Comparison of ENCODE assay signal across 21 cellular contexts in the genomic region with DNA sequence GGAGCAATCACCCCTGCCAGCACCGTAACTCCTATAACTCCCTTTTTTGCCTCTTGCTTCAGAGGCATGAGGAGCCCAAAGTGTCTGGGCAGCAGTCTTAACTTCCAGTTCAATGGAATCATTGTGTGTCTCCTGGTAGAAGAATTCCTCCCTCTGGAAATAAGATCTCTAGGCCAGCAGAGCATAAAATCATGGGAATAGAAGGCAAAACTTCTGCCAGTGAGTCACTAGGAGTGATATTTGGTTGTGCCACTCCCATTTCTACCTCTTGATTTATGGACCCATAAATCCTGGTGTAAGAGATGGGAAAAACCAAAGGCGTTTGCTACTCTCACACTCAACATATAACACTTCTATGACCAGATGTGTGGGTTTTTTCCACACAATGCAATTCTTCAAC.
DNase-seq lines count a peak whose midpoint lies in the region; ATAC-seq, FAIRE-seq and TF ChIP-seq lines count a peak whose summit lies in the region.
"Had no signal": no experiment of that assay in that cellular context is flagged by ENCODE, and none has a peak within 500 bp of the region (broad histone marks: within the 10 kb centered on the region; RNA-seq: fewer than 3 reads in every experiment).

No MANE protein-coding gene starts in this region.

- TF ChIP-seq EP300 in esophagus muscularis mucosa (IDR thresholded peaks at IDR 0.05), result no peak

- no peak for FAIRE-seq in astrocyte (lab: Jason Lieb, UNC)

- H3K4me3 ChIP-seq in astrocyte (ENCODE audit: insufficient read depth, low read depth, low read length), result no peak overlapping the region
- H3K4me3 ChIP-seq in neural progenitor cell, result no peak overlapping the region
- no peak overlapping the region for H3K4me3 ChIP-seq in esophagus muscularis mucosa
- H3K4me3 ChIP-seq: BLaER1 treated with 17β-estradiol and CSF1 and Interleukin-3, amounts not matched to agents 10 nM and 100 nM; GM23338; sigmoid colon; thoracic aorta had no signal

- H3K4me1 Mint-ChIP-seq in astrocyte (ENCODE audit: low read depth, unreplicated experiment) (peaks cover 7% of the 10 kb centered on the region), neural progenitor cell (no peaks in the 10 kb centered on the region)
- H3K4me1 Mint-ChIP-seq in stimulated activated effector memory CD8-positive, alpha-beta T cell treated with anti-CD3 and anti-CD28 coated beads, Interleukin-12 subunit alpha, Interleukin-12 subunit beta, amount 100 ng/mL, for 72 hours, result peaks cover 7% of the 10 kb centered on the region
- peaks cover 4% of the 10 kb centered on the region for H3K4me1 Mint-ChIP-seq in activated CD4-positive, alpha-beta memory T cell treated with anti-CD3 and anti-CD28 coated beads, Interleukin-2, amount 10 ng/mL, durations not matched to agents 7 days and 5 days
- H3K4me1 Mint-ChIP-seq: activated CD8-positive, alpha-beta memory T cell treated with anti-CD3 and anti-CD28 coated beads, Interleukin-2, amount 10 ng/mL, durations not matched to agents 7 days and 5 days had no signal

- no peaks in the 10 kb centered on the region for H3K27me3 Mint-ChIP-seq in astrocyte (ENCODE audit: low read depth, unreplicated experiment)
- peaks cover 2% of the 10 kb centered on the region for H3K27me3 Mint-ChIP-seq in neural progenitor cell (ENCODE audit: insufficient read depth, low read depth)
- H3K27me3 Mint-ChIP-seq in activated CD4-positive, alpha-beta memory T cell treated with anti-CD3 and anti-CD28 coated beads, Interleukin-2, amount 10 ng/mL, durations not matched to agents 7 days and 5 days, result no peaks in the 10 kb centered on the region
- H3K27me3 Mint-ChIP-seq: activated CD8-positive, alpha-beta memory T cell treated with anti-CD3 and anti-CD28 coated beads, Interleukin-2, amount 10 ng/mL, durations not matched to agents 7 days and 5 days had no signal

- H2AFZ ChIP-seq in astrocyte (ENCODE audit: low read depth, low read length) (no peak overlapping the region), neural progenitor cell (replicated peaks) (no peak overlapping the region)
- H2AFZ ChIP-seq: GM23338 had no signal

- H3K27ac ChIP-seq in astrocyte (ENCODE audit: low read depth, low read length), result no peak overlapping the region
- H3K27ac ChIP-seq in neural progenitor cell, result no peak overlapping the region
- H3K27ac ChIP-seq in esophagus muscularis mucosa (replicated peaks in 1 of 4), result no peak overlapping the region
- H3K27ac ChIP-seq: BLaER1 treated with 17β-estradiol and CSF1 and Interleukin-3, amounts not matched to agents 10 nM and 100 nM; neutrophil; sigmoid colon; thoracic aorta had no signal

- H4K20me1 ChIP-seq in astrocyte (ENCODE audit: insufficient read depth, low read length), result no peaks in the 10 kb centered on the region
- H4K20me1 ChIP-seq in neural progenitor cell (ENCODE audit: low read depth), result no peaks in the 10 kb centered on the region
- H4K20me1 ChIP-seq: BLaER1 treated with 17β-estradiol and CSF1 and Interleukin-3, amounts not matched to agents 10 nM and 100 nM had no signal

- intact Hi-C loops in esophagus muscularis mucosa (cut with DNase I), result no loop called here

- ATAC-seq in stimulated activated effector memory CD8-positive, alpha-beta T cell treated with anti-CD3 and anti-CD28 coated beads, Interleukin-12 subunit alpha, Interleukin-12 subunit beta, amount 100 ng/mL, for 72 hours, result no peak
- ATAC-seq in GM21528 (IDR thresholded peaks at IDR 0.05; ENCODE audit: low FRiP score, unreplicated experiment), result no peak
- ATAC-seq: activated CD8-positive, alpha-beta memory T cell treated with anti-CD3 and anti-CD28 coated beads, Interleukin-2, amount 10 ng/mL, durations not matched to agents 7 days and 5 days; GM23338 had no signal

- DNase-seq in H4 (ENCODE audit: low spot score), result peak; percentile 36
- DNase-seq in astrocyte (ENCODE audit: low read depth), result peak; percentile 78
- peak; percentile 7 for DNase-seq in globus pallidus (ENCODE audit: low spot score)
- no peak for DNase-seq in stimulated activated effector memory CD8-positive, alpha-beta T cell treated with anti-CD3 and anti-CD28 coated beads, Interleukin-12 subunit alpha, Interleukin-12 subunit beta, amount 100 ng/mL, for 72 hours (ENCODE audit: low spot score in 2 of 2)
- no peak for DNase-seq in neural progenitor cell (ENCODE audit: low spot score)
- DNase-seq in activated CD4-positive, alpha-beta memory T cell treated with anti-CD3 and anti-CD28 coated beads, Interleukin-2, amount 10 ng/mL, durations not matched to agents 7 days and 5 days, result no peak
- DNase-seq in esophagus muscularis mucosa (ENCODE audit: extremely low spot score), result no peak
- DNase-seq: activated B cell treated with CpG ODN at 0.5 μM for 24 hours; activated CD8-positive, alpha-beta memory T cell treated with anti-CD3 and anti-CD28 coated beads, Interleukin-2, amount 10 ng/mL, durations not matched to agents 7 days and 5 days; activated effector memory CD4-positive, alpha-beta T cell treated with anti-CD3 and anti-CD28 coated beads, Interleukin-2, amount 50 U/mL, for 16 hours; DMS53; MV-4-11; NCI-H2171; sigmoid colon; stimulated activated CD4-positive, alpha-beta T cell treated with anti-CD3 and anti-CD28 coated beads, Interleukin-4, amount 100 ng/mL, for 1 hour had no signal

- H3K4me3 Mint-ChIP-seq in astrocyte (ENCODE audit: unreplicated experiment), result no peak overlapping the region
- no peak overlapping the region for H3K4me3 Mint-ChIP-seq in stimulated activated effector memory CD8-positive, alpha-beta T cell treated with anti-CD3 and anti-CD28 coated beads, Interleukin-12 subunit alpha, Interleukin-12 subunit beta, amount 100 ng/mL, for 72 hours
- H3K4me3 Mint-ChIP-seq in neural progenitor cell, result no peak overlapping the region
- H3K4me3 Mint-ChIP-seq in activated CD4-positive, alpha-beta memory T cell treated with anti-CD3 and anti-CD28 coated beads, Interleukin-2, amount 10 ng/mL, durations not matched to agents 7 days and 5 days, result no peak overlapping the region
- H3K4me3 Mint-ChIP-seq: activated B cell treated with CpG ODN at 0.5 μM for 24 hours; activated CD8-positive, alpha-beta memory T cell treated with anti-CD3 and anti-CD28 coated beads, Interleukin-2, amount 10 ng/mL, durations not matched to agents 7 days and 5 days; GM23338; memory B cell had no signal

- POLR2A ChIA-PET in activated CD4-positive, alpha-beta memory T cell treated with anti-CD3 and anti-CD28 coated beads, Interleukin-2, amount 10 ng/mL, durations not matched to agents 7 days and 5 days (lab: Charles Lee), result no interaction called here

- H3K36me3 Mint-ChIP-seq in astrocyte (ENCODE audit: low read depth, unreplicated experiment) (no peaks in the 10 kb centered on the region), neural progenitor cell (no peaks in the 10 kb centered on the region)
- H3K36me3 Mint-ChIP-seq in stimulated activated effector memory CD8-positive, alpha-beta T cell treated with anti-CD3 and anti-CD28 coated beads, Interleukin-12 subunit alpha, Interleukin-12 subunit beta, amount 100 ng/mL, for 72 hours, result no peaks in the 10 kb centered on the region
- H3K36me3 Mint-ChIP-seq in activated CD4-positive, alpha-beta memory T cell treated with anti-CD3 and anti-CD28 coated beads, Interleukin-2, amount 10 ng/mL, durations not matched to agents 7 days and 5 days (ENCODE audit: low read depth), result no peaks in the 10 kb centered on the region
- H3K36me3 Mint-ChIP-seq: activated CD8-positive, alpha-beta memory T cell treated with anti-CD3 and anti-CD28 coated beads, Interleukin-2, amount 10 ng/mL, durations not matched to agents 7 days and 5 days; memory B cell had no signal

- TF ChIP-seq POLR2A in esophagus muscularis mucosa (IDR thresholded peaks at IDR 0.05; ENCODE audit: low read depth), result no peak

- H3K36me3 ChIP-seq in astrocyte (ENCODE audit: insufficient read depth, low read length), result no peaks in the 10 kb centered on the region
- no peaks in the 10 kb centered on the region for H3K36me3 ChIP-seq in neural progenitor cell
- H3K36me3 ChIP-seq in esophagus muscularis mucosa, result no peaks in the 10 kb centered on the region
- H3K36me3 ChIP-seq: BLaER1 treated with 17β-estradiol and CSF1 and Interleukin-3, amounts not matched to agents 10 nM and 100 nM; neutrophil; sigmoid colon; thoracic aorta had no signal

- no peak for TF ChIP-seq CTCF in astrocyte (IDR thresholded peaks at IDR 0.05; ENCODE audit: insufficient read depth, low read depth, low read length)
- no peak for TF ChIP-seq CTCF in neural progenitor cell (IDR thresholded peaks at IDR 0.05)
- no peak for TF ChIP-seq CTCF in esophagus muscularis mucosa (IDR thresholded peaks at IDR 0.05)

- no peaks in the 10 kb centered on the region for H3K27me3 ChIP-seq in astrocyte (ENCODE audit: insufficient read depth, low read length)
- H3K27me3 ChIP-seq in neural progenitor cell, result no peaks in the 10 kb centered on the region
- H3K27me3 ChIP-seq in esophagus muscularis mucosa, result no peaks in the 10 kb centered on the region
- H3K27me3 ChIP-seq: BLaER1 treated with 17β-estradiol and CSF1 and Interleukin-3, amounts not matched to agents 10 nM and 100 nM; sigmoid colon had no signal

- H3F3A ChIP-seq in neural progenitor cell (ENCODE audit: low read depth), result no peaks in the 10 kb centered on the region

- H3K4me2 ChIP-seq in astrocyte (ENCODE audit: low read length) (no peak overlapping the region), neural progenitor cell (no peak overlapping the region)
- H3K4me2 ChIP-seq: BLaER1 treated with 17β-estradiol and CSF1 and Interleukin-3, amounts not matched to agents 10 nM and 100 nM; GM23338 had no signal

- H3K4me1 ChIP-seq in astrocyte (ENCODE audit: insufficient read depth, low read length), result peaks cover 12% of the 10 kb centered on the region
- no peaks in the 10 kb centered on the region for H3K4me1 ChIP-seq in neural progenitor cell
- H3K4me1 ChIP-seq in esophagus muscularis mucosa, result no peaks in the 10 kb centered on the region
- H3K4me1 ChIP-seq: sigmoid colon had no signal

- H3K9ac ChIP-seq in astrocyte (ENCODE audit: low read length) (no peak overlapping the region), neural progenitor cell (no peak overlapping the region)
- H3K9ac ChIP-seq: BLaER1 treated with 17β-estradiol and CSF1 and Interleukin-3, amounts not matched to agents 10 nM and 100 nM had no signal

- H3K9me3 Mint-ChIP-seq in astrocyte (ENCODE audit: unreplicated experiment), result peaks cover 4% of the 10 kb centered on the region
- no peaks in the 10 kb centered on the region for H3K9me3 Mint-ChIP-seq in stimulated activated effector memory CD8-positive, alpha-beta T cell treated with anti-CD3 and anti-CD28 coated beads, Interleukin-12 subunit alpha, Interleukin-12 subunit beta, amount 100 ng/mL, for 72 hours
- peaks cover 2% of the 10 kb centered on the region for H3K9me3 Mint-ChIP-seq in neural progenitor cell
- no peaks in the 10 kb centered on the region for H3K9me3 Mint-ChIP-seq in activated CD4-positive, alpha-beta memory T cell treated with anti-CD3 and anti-CD28 coated beads, Interleukin-2, amount 10 ng/mL, durations not matched to agents 7 days and 5 days

- no peaks in the 10 kb centered on the region for H3K79me2 ChIP-seq in astrocyte (ENCODE audit: insufficient read depth, low read length)
- no peaks in the 10 kb centered on the region for H3K79me2 ChIP-seq in neural progenitor cell (ENCODE audit: low read depth)

- 86% methylated on average over 2 of the region's 2 CpGs for WGBS in esophagus muscularis mucosa

- H3K9me3 ChIP-seq in astrocyte (ENCODE audit: insufficient read depth, low read depth, low read length) (peaks cover 6% of the 10 kb centered on the region), neural progenitor cell (ENCODE audit: low read depth) (no peaks in the 10 kb centered on the region), esophagus muscularis mucosa (no peaks in the 10 kb centered on the region)
- H3K9me3 ChIP-seq: neutrophil, sigmoid colon, thoracic aorta had no signal

- H3K27ac Mint-ChIP-seq in astrocyte (ENCODE audit: unreplicated experiment), result no peak overlapping the region
- H3K27ac Mint-ChIP-seq in stimulated activated effector memory CD8-positive, alpha-beta T cell treated with anti-CD3 and anti-CD28 coated beads, Interleukin-12 subunit alpha, Interleukin-12 subunit beta, amount 100 ng/mL, for 72 hours, result peak overlapping the region; percentile 23
- H3K27ac Mint-ChIP-seq in neural progenitor cell, result no peak overlapping the region
- no peak overlapping the region for H3K27ac Mint-ChIP-seq in activated CD4-positive, alpha-beta memory T cell treated with anti-CD3 and anti-CD28 coated beads, Interleukin-2, amount 10 ng/mL, durations not matched to agents 7 days and 5 days
- H3K27ac Mint-ChIP-seq: activated B cell treated with CpG ODN at 0.5 μM for 24 hours; activated CD8-positive, alpha-beta memory T cell treated with anti-CD3 and anti-CD28 coated beads, Interleukin-2, amount 10 ng/mL, durations not matched to agents 7 days and 5 days; GM23338; memory B cell had no signal

- CTCF ChIA-PET in activated CD4-positive, alpha-beta memory T cell treated with anti-CD3 and anti-CD28 coated beads, Interleukin-2, amount 10 ng/mL, durations not matched to agents 7 days and 5 days (lab: Charles Lee), result interaction anchor here (0.8 kb wide), 1 partner anchor 52 kb away, joined by 3 read pairs; no protein-coding TSS in a partner anchor

Comparison
In these comparisons a context has a peak if more than half of its experiments do, and no peak if none do; other contexts are left out.
1. DNase-seq: peak in H4 (single experiment), astrocyte (single experiment) and globus pallidus (single experiment); none in stimulated activated effector memory CD8-positive, alpha-beta T cell treated with anti-CD3 and anti-CD28 coated beads, Interleukin-12 subunit alpha, Interleukin-12 subunit beta, amount 100 ng/mL, for 72 hours (0 of 2), neural progenitor cell (single experiment), activated CD4-positive, alpha-beta memory T cell treated with anti-CD3 and anti-CD28 coated beads, Interleukin-2, amount 10 ng/mL, durations not matched to agents 7 days and 5 days (single experiment) and esophagus muscularis mucosa (single experiment).